10 cellular contexts compared by ENCODE assay signal in the genomic region with DNA sequence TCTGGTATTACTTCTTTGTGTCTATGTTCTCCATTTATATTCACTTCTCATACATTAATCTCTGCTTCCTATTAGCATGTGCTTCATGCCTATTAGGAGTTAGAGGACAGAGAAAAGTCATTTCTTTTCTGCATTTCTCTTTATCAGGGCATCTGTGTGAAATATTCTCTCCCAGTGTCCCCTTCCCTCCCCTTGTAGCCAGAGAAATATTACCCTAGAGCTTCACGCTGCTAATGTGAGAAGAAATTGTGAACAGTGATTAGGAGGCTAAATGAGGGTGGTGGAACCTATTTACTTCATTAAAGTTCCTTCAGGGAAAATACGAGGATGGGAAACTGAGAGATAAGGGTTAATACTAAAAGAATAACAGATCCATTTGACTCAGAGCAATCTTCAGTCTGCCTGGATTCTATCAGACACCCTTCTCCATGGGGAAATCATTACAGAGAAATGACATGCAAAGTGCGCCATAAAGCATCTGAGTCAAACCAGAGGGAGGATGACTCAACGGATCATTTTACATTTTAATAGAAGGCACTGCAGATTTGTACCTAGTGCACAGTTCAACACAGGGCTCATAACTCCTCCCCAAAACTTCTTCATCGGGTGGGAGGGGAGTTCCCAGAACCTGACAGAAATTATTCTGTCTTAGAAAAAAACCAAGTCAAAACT.
DNase-seq lines count a peak whose midpoint lies in the region; ATAC-seq, FAIRE-seq and TF ChIP-seq lines count a peak whose summit lies in the region.
"Had no signal": no experiment of that assay in that cellular context is flagged by ENCODE, and none has a peak within 500 bp of the region (broad histone marks: within the 10 kb centered on the region; RNA-seq: fewer than 3 reads in every experiment).

No MANE protein-coding gene starts in this region.

- no peak for FAIRE-seq in H54 (lab: Jason Lieb, UNC)
- FAIRE-seq: G401.6 had no signal

- H3K36me3 ChIP-seq in gastroesophageal sphincter, result no peaks in the 10 kb centered on the region
- H3K36me3 ChIP-seq: cardiac muscle cell had no signal

- POLR2A ChIA-PET in activated B cell treated with CpG ODN at 0.5 μM for 24 hours (lab: Charles Lee), result interaction anchor here (1.2 kb wide), 1 partner anchor 58 kb away, joined by 3 read pairs; no protein-coding TSS in a partner anchor

- H3K4me3 ChIP-seq in gastroesophageal sphincter, result no peak overlapping the region
- H3K4me3 ChIP-seq: cardiac muscle cell had no signal

- peak overlapping the region; percentile 44 for H3K4me3 Mint-ChIP-seq in activated B cell treated with CpG ODN at 0.5 μM for 24 hours
- H3K4me3 Mint-ChIP-seq in stimulated activated naive CD8-positive, alpha-beta T cell treated with anti-CD3 and anti-CD28 coated beads, Interleukin-15, Interleukin-2, amounts not matched to agents 100 ng/mL and 50 ng/mL, for 24 hours, result peak overlapping the region; percentile 47

- peak overlapping the region; percentile 67 for H3K27ac Mint-ChIP-seq in activated B cell treated with CpG ODN at 0.5 μM for 24 hours
- peak overlapping the region; percentile 95 for H3K27ac Mint-ChIP-seq in stimulated activated naive CD8-positive, alpha-beta T cell treated with anti-CD3 and anti-CD28 coated beads, Interleukin-15, Interleukin-2, amounts not matched to agents 100 ng/mL and 50 ng/mL, for 24 hours

- TF ChIP-seq EP300 in gastroesophageal sphincter (IDR thresholded peaks at IDR 0.05), result no peak

- no peak for TF ChIP-seq CTCF in activated B cell treated with CpG ODN at 0.5 μM for 24 hours (IDR thresholded peaks at IDR 0.05)
- no peak for TF ChIP-seq CTCF in gastroesophageal sphincter (IDR thresholded peaks at IDR 0.05)

- TF ChIP-seq POLR2A in gastroesophageal sphincter (IDR thresholded peaks at IDR 0.05) (no peak), H54 (IDR thresholded peaks at IDR 0.05; ENCODE audit: low read depth, low read length) (no peak)

- no peaks in the 10 kb centered on the region for H3K9me3 Mint-ChIP-seq in activated B cell treated with CpG ODN at 0.5 μM for 24 hours
- no peaks in the 10 kb centered on the region for H3K9me3 Mint-ChIP-seq in stimulated activated naive CD8-positive, alpha-beta T cell treated with anti-CD3 and anti-CD28 coated beads, Interleukin-15, Interleukin-2, amounts not matched to agents 100 ng/mL and 50 ng/mL, for 24 hours

- CTCF ChIA-PET in activated B cell treated with CpG ODN at 0.5 μM for 24 hours (lab: Charles Lee), result no interaction called here

- ATAC-seq in activated B cell treated with CpG ODN at 0.5 μM for 24 hours (ENCODE audit: low read depth) (peak; percentile 97), gastroesophageal sphincter (peak; percentile 61), GM18861 (IDR thresholded peaks at IDR 0.05; ENCODE audit: unreplicated experiment) (no peak)

- DNase-seq in activated gamma-delta T cell treated with anti-CD3 and anti-CD28 coated beads, Interleukin-2, amount 50 U/mL, for 16 hours (ENCODE audit: low read depth), result peak; percentile 20
- DNase-seq in activated gamma-delta T cell (lab: John Stamatoyannopoulos, UW), result no peak
- no peak for DNase-seq in activated B cell treated with CpG ODN at 0.5 μM for 24 hours
- DNase-seq in AML-193 (lab: John Stamatoyannopoulos, UW), result no peak
- DNase-seq in H54 (ENCODE audit: insufficient read length, low spot score), result no peak

- H3K27me3 ChIP-seq in gastroesophageal sphincter, result no peaks in the 10 kb centered on the region
- H3K27me3 ChIP-seq: cardiac muscle cell had no signal

- H3K36me3 Mint-ChIP-seq in activated B cell treated with CpG ODN at 0.5 μM for 24 hours (ENCODE audit: low read depth), result peaks cover 69% of the 10 kb centered on the region
- peaks cover 89% of the 10 kb centered on the region for H3K36me3 Mint-ChIP-seq in stimulated activated naive CD8-positive, alpha-beta T cell treated with anti-CD3 and anti-CD28 coated beads, Interleukin-15, Interleukin-2, amounts not matched to agents 100 ng/mL and 50 ng/mL, for 24 hours (ENCODE audit: low read depth)

- peaks cover 68% of the 10 kb centered on the region for H3K4me1 Mint-ChIP-seq in activated B cell treated with CpG ODN at 0.5 μM for 24 hours
- peaks cover 95% of the 10 kb centered on the region for H3K4me1 Mint-ChIP-seq in stimulated activated naive CD8-positive, alpha-beta T cell treated with anti-CD3 and anti-CD28 coated beads, Interleukin-15, Interleukin-2, amounts not matched to agents 100 ng/mL and 50 ng/mL, for 24 hours (ENCODE audit: low read depth)

- H3K9me3 ChIP-seq in gastroesophageal sphincter, result no peaks in the 10 kb centered on the region

- intact Hi-C loops in activated B cell treated with CpG ODN at 0.5 μM for 24 hours (cut with micrococcal nuclease), result loop anchor here (2.0 to 10.0 kb wide), 2 partner anchors 17 to 49 kb away; no protein-coding TSS in a partner anchor

- H3K4me1 ChIP-seq in gastroesophageal sphincter, result no peaks in the 10 kb centered on the region

- H3K27me3 Mint-ChIP-seq in activated B cell treated with CpG ODN at 0.5 μM for 24 hours, result no peaks in the 10 kb centered on the region
- no peaks in the 10 kb centered on the region for H3K27me3 Mint-ChIP-seq in stimulated activated naive CD8-positive, alpha-beta T cell treated with anti-CD3 and anti-CD28 coated beads, Interleukin-15, Interleukin-2, amounts not matched to agents 100 ng/mL and 50 ng/mL, for 24 hours

- H3K27ac ChIP-seq in gastroesophageal sphincter, result no peak overlapping the region
- H3K27ac ChIP-seq: cardiac muscle cell had no signal

- WGBS in gastroesophageal sphincter (ENCODE audit: low coverage in 1 of 2), 2 donors, result 28 to 52% methylated on average over 3 to 5 of the region's 5 CpGs
